In genomic region chr4:181312066-181312465, GRCh38 we compare ENCODE assay signal across 26 cellular contexts.
"Had no signal": no experiment of that assay in that cellular context is flagged by ENCODE, and none has a peak within 500 bp of the region (broad histone marks: within the 10 kb centered on the region; RNA-seq: fewer than 3 reads in every experiment).

No MANE protein-coding gene starts in this region.

- H3K4me3 ChIP-seq: lower lobe of right lung, psoas muscle, skin epidermis, stomach, testis, thyroid gland, transverse colon, upper lobe of right lung had no signal

- H3K27me3 ChIP-seq: neutrophil, stomach, testis, thyroid gland, transverse colon, upper lobe of right lung had no signal

- H3K9me3 Mint-ChIP-seq: nephron had no signal

- DNase-seq: hypothalamus; immature natural killer cell; kidney; lower lobe of right lung; mammary epithelial cell; mesenchymal stem cell; naive thymus-derived CD8-positive, alpha-beta T cell; occipital lobe; psoas muscle; stimulated activated CD4-positive, alpha-beta T cell treated with anti-CD3 and anti-CD28 coated beads, Interleukin-12 subunit alpha, Interleukin-12 subunit beta, amount 100 ng/mL, for 4 hours; stimulated activated CD4-positive, alpha-beta T cell treated with anti-CD3 and anti-CD28 coated beads, Interleukin-15, amount 100 ng/mL, for 24 hours; stimulated activated CD4-positive, alpha-beta T cell treated with anti-CD3 and anti-CD28 coated beads, Interleukin-2, amount 100 ng/mL, for 24 hours; stimulated activated CD4-positive, alpha-beta T cell treated with anti-CD3 and anti-CD28 coated beads, Interleukin-4, amount 100 ng/mL, for 1 hour; stimulated activated naive B cell treated with anti-CD40 and anti-IgM and Interleukin-4, amounts not matched to agents 10 μg/mL and 1 μg/mL and 100 μg/mL, for 72 hours; stimulated activated naive CD8-positive, alpha-beta T cell treated with anti-CD3 and anti-CD28 coated beads, Interleukin-15, Interleukin-2, amounts not matched to agents 100 U/mL and 50 U/mL, for 24 hours; stomach; testis; thyroid gland; transverse colon; upper lobe of right lung had no signal

- H3K4me1 Mint-ChIP-seq: immature natural killer cell; naive thymus-derived CD8-positive, alpha-beta T cell; stimulated activated naive B cell treated with anti-CD40 and anti-IgM and Interleukin-4, amounts not matched to agents 10 μg/mL and 1 μg/mL and 100 μg/mL, for 72 hours had no signal

- H3K36me3 Mint-ChIP-seq: immature natural killer cell; naive thymus-derived CD8-positive, alpha-beta T cell; stimulated activated naive B cell treated with anti-CD40 and anti-IgM and Interleukin-4, amounts not matched to agents 10 μg/mL and 1 μg/mL and 100 μg/mL, for 72 hours had no signal

- H3K4me3 Mint-ChIP-seq: immature natural killer cell; naive thymus-derived CD8-positive, alpha-beta T cell; nephron; neural crest cell; stimulated activated naive B cell treated with anti-CD40 and anti-IgM and Interleukin-4, amounts not matched to agents 10 μg/mL and 1 μg/mL and 100 μg/mL, for 72 hours had no signal

- ATAC-seq: lower lobe of right lung; naive thymus-derived CD8-positive, alpha-beta T cell; sciatic nerve; stimulated activated naive B cell treated with anti-CD40 and anti-IgM and Interleukin-4, amounts not matched to agents 10 μg/mL and 1 μg/mL and 100 μg/mL, for 72 hours; stimulated activated naive CD8-positive, alpha-beta T cell treated with anti-CD3 and anti-CD28 coated beads, Interleukin-15, Interleukin-2, amounts not matched to agents 100 U/mL and 50 U/mL, for 24 hours; upper lobe of right lung had no signal

- H3K9me3 ChIP-seq: lower lobe of right lung, neutrophil, stomach, testis, thyroid gland, transverse colon, upper lobe of right lung had no signal

- H3K27ac Mint-ChIP-seq: immature natural killer cell; naive thymus-derived CD8-positive, alpha-beta T cell; nephron; stimulated activated naive B cell treated with anti-CD40 and anti-IgM and Interleukin-4, amounts not matched to agents 10 μg/mL and 1 μg/mL and 100 μg/mL, for 72 hours had no signal

- H3K4me1 ChIP-seq: lower lobe of right lung, parathyroid adenoma, psoas muscle, stomach, testis, thyroid gland, transverse colon, upper lobe of right lung had no signal

- H3K36me3 ChIP-seq: lower lobe of right lung, neutrophil, stomach, thyroid gland, transverse colon, upper lobe of right lung had no signal

- H3K27me3 Mint-ChIP-seq: naive thymus-derived CD8-positive, alpha-beta T cell; stimulated activated naive B cell treated with anti-CD40 and anti-IgM and Interleukin-4, amounts not matched to agents 10 μg/mL and 1 μg/mL and 100 μg/mL, for 72 hours had no signal

- H3K27ac ChIP-seq: lower lobe of right lung, neutrophil, parathyroid adenoma, psoas muscle, skin epidermis, stomach, testis, thyroid gland, transverse colon, upper lobe of right lung had no signal
